In the genomic region with DNA sequence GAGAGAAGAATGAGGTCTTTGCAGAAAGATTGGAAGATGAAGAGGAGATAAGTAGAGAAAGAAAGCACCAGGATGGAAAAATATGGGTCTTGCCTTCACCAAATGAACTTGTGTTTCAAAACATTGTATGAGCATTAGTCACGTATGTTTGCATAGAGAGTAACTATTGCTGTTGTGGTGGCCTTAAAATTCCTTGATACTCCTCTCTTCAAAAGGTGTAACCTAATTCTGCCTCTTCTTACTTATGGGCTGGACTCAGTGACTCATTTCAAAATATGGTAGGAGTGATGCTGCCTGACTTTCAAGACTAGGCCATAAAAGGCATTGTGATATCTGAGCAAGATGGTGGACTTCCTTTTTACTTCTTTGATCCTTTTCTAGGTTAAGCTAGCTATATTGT, we compare ENCODE assay signal across 18 cellular contexts.
DNase-seq lines count a peak whose midpoint lies in the region; ATAC-seq and TF ChIP-seq lines count a peak whose summit lies in the region.
"Had no signal": no experiment of that assay in that cellular context is flagged by ENCODE, and none has a peak within 500 bp of the region (broad histone marks: within the 10 kb centered on the region; RNA-seq: fewer than 3 reads in every experiment).

No MANE protein-coding gene starts in this region.

- ATAC-seq in HG02610 (IDR thresholded peaks at IDR 0.05; ENCODE audit: unreplicated experiment) (no peak), HG02870 (IDR thresholded peaks at IDR 0.05; ENCODE audit: unreplicated experiment) (no peak)
- ATAC-seq: left lobe of liver; mucosa of descending colon; stimulated activated naive CD8-positive, alpha-beta T cell treated with anti-CD3 and anti-CD28 coated beads, Interleukin-15, Interleukin-2, amounts not matched to agents 100 U/mL and 50 U/mL, for 24 hours had no signal

- TF ChIP-seq CTCF in AG04449 (IDR thresholded peaks at IDR 0.05; ENCODE audit: insufficient read depth, low read length, missing control alignments) (no peak), astrocyte of the spinal cord (IDR thresholded peaks at IDR 0.05; ENCODE audit: low read depth, low read length) (no peak)

- H3K4me3 ChIP-seq in AG04449 (ENCODE audit: low read depth, low read length) (no peak overlapping the region), astrocyte of the spinal cord (ENCODE audit: low read depth, low read length) (no peak overlapping the region)
- H3K4me3 ChIP-seq: adrenal gland, mucosa of descending colon, Peyer's patch had no signal

- in situ Hi-C loops in astrocyte of the spinal cord (cut with HindIII; ENCODE audit: low sequenced_read_pairs), result no loop called here

- DNase-seq in AG04449 (ENCODE audit: low read depth, low spot score) (peak; percentile 31), HT1080 (ENCODE audit: low read depth) (peak; percentile 88), astrocyte of the spinal cord (ENCODE audit: low read depth, low spot score) (peak; percentile 78), iris pigment epithelial cell (ENCODE audit: low read depth) (peak; percentile 68), KG1 (lab: John Stamatoyannopoulos, UW) (no peak)
- no peak for DNase-seq in activated CD4-positive, alpha-beta T cell treated with anti-CD3 and anti-CD28 coated beads, Interleukin-2, amount 50 U/mL, for 1 hour
- DNase-seq: activated CD8-positive, alpha-beta memory T cell treated with anti-CD3 and anti-CD28 coated beads, Interleukin-2, amount 50 U/mL, for 4 hours; activated effector memory CD4-positive, alpha-beta T cell treated with anti-CD3 and anti-CD28 coated beads, Interleukin-2, amount 50 U/mL, for 16 hours; adrenal gland; cerebellar nuclear complex; mucosa of descending colon; NCI-H1436 treated with DMSO at 0.1 percent for 48 hours; NCI-H82; Peyer's patch; stimulated activated naive CD8-positive, alpha-beta T cell treated with anti-CD3 and anti-CD28 coated beads, Interleukin-15, Interleukin-2, amounts not matched to agents 100 U/mL and 50 U/mL, for 24 hours had no signal

- POLR2A ChIA-PET in AG04449 (lab: Yijun Ruan, JAX), result no interaction called here

- CTCF ChIA-PET in AG04449 (lab: Yijun Ruan, JAX), result no interaction called here

Comparison
In these comparisons a context has a peak if more than half of its experiments do, and no peak if none do; other contexts are left out.
1. DNase-seq: peak in AG04449 (single experiment), HT1080 (single experiment), astrocyte of the spinal cord (single experiment) and iris pigment epithelial cell (single experiment); none in activated CD4-positive, alpha-beta T cell treated with anti-CD3 and anti-CD28 coated beads, Interleukin-2, amount 50 U/mL, for 1 hour (single experiment) and KG1 (single experiment).